In genomic region chr5:82105457-82105856, GRCh38 we compare ENCODE assay signal across 17 cellular contexts.
A peak's percentile ranks its signal among the peaks of the same experiment; 100 is the strongest.
DNase-seq lines count a peak whose midpoint lies in the region; ATAC-seq and TF ChIP-seq lines count a peak whose summit lies in the region.
"Had no signal": no experiment of that assay in that cellular context is flagged by ENCODE, and none has a peak within 500 bp of the region (broad histone marks: within the 10 kb centered on the region; RNA-seq: fewer than 3 reads in every experiment).

No MANE protein-coding gene starts in this region.

- DNase-seq in Ammon's horn (ENCODE audit: low spot score): peak; percentile 6
- peak; percentile 8 for DNase-seq in activated naive CD8-positive, alpha-beta T cell treated with anti-CD3 and anti-CD28 coated beads, Interleukin-2, amount 50 U/mL, for 24 hours
- DNase-seq in left lung: no peak
- no peak for DNase-seq in HUDEP-2 (lab: John Stamatoyannopoulos, UW; ENCODE audit: unreplicated experiment in 76 of 76)
- DNase-seq in HFFc6: no peak
- no peak for DNase-seq in spleen
- DNase-seq: activated CD4-positive, alpha-beta T cell treated with anti-CD3 and anti-CD28 coated beads for 4 hours; activated naive CD8-positive, alpha-beta T cell treated with anti-CD3 and anti-CD28 coated beads, Interleukin-2, amount 10 ng/mL, durations not matched to agents 7 days and 5 days; cortex of kidney; NCI-H2227 treated with DMSO at 0.1 percent for 48 hours; right cardiac atrium had no signal

- H3K27me3 Mint-ChIP-seq in activated naive CD8-positive, alpha-beta T cell treated with anti-CD3 and anti-CD28 coated beads, Interleukin-2, amount 50 U/mL, for 24 hours: no peaks in the 10 kb centered on the region
- no peaks in the 10 kb centered on the region; the same call in 1 of the 2 replicates for H3K27me3 Mint-ChIP-seq in HFFc6 (ENCODE audit: insufficient read depth)
- H3K27me3 Mint-ChIP-seq: activated naive CD8-positive, alpha-beta T cell treated with anti-CD3 and anti-CD28 coated beads, Interleukin-2, amount 10 ng/mL, durations not matched to agents 7 days and 5 days; CD4-positive, CD25-positive, alpha-beta regulatory T cell; natural killer cell treated with Interleukin-12 subunit alpha and Interleukin-12 subunit beta and Interleukin-15 and Interleukin-18, amount 100 ng/mL, for 72 hours had no signal

- peaks cover 30% of the 10 kb centered on the region for H3K4me1 Mint-ChIP-seq in activated naive CD8-positive, alpha-beta T cell treated with anti-CD3 and anti-CD28 coated beads, Interleukin-2, amount 50 U/mL, for 24 hours
- peaks cover 18% of the 10 kb centered on the region for H3K4me1 Mint-ChIP-seq in HFFc6 (ENCODE audit: low read depth)

- no peak for TF ChIP-seq POLR2A in spleen (IDR thresholded peaks at IDR 0.05)

- intact Hi-C loops in left lung (cut with DNase I) (no loop called here), spleen (cut with DNase I; ENCODE audit: low total_unique reads) (no loop called here)

- no peak overlapping the region for H3K4me3 ChIP-seq in left lung
- H3K4me3 ChIP-seq in spleen: no peak overlapping the region

- no peaks in the 10 kb centered on the region for H3K36me3 ChIP-seq in left lung
- H3K36me3 ChIP-seq in spleen: no peaks in the 10 kb centered on the region

- peaks cover 6 to 13% of the 10 kb centered on the region in 2 donors for H3K4me1 ChIP-seq in left lung
- H3K4me1 ChIP-seq in spleen: peaks cover 0 to 16% (median 12%) of the 10 kb centered on the region in 6 donors

- peak overlapping the region; percentile 46 for H3K4me3 Mint-ChIP-seq in activated naive CD8-positive, alpha-beta T cell treated with anti-CD3 and anti-CD28 coated beads, Interleukin-2, amount 50 U/mL, for 24 hours
- no peak overlapping the region for H3K4me3 Mint-ChIP-seq in HFFc6
- H3K4me3 Mint-ChIP-seq: activated naive CD8-positive, alpha-beta T cell treated with anti-CD3 and anti-CD28 coated beads, Interleukin-2, amount 10 ng/mL, durations not matched to agents 7 days and 5 days; CD4-positive, CD25-positive, alpha-beta regulatory T cell; natural killer cell treated with Interleukin-12 subunit alpha and Interleukin-12 subunit beta and Interleukin-15 and Interleukin-18, amount 100 ng/mL, for 72 hours; T-helper 1 cell treated with Interleukin-12 subunit alpha and Interleukin-12 subunit beta and Interleukin-4 antibody, amounts not matched to agents 30 μg/mL and 1 μg/mL, for 36 hours had no signal

- peak; percentile 46 for ATAC-seq in HG02571 (IDR thresholded peaks at IDR 0.05; ENCODE audit: unreplicated experiment)
- peak; percentile 81 for ATAC-seq in activated naive CD8-positive, alpha-beta T cell treated with anti-CD3 and anti-CD28 coated beads, Interleukin-2, amount 50 U/mL, for 24 hours
- peak; percentile 29 for ATAC-seq in left lung
- no peak for ATAC-seq in GM21723 (IDR thresholded peaks at IDR 0.05; ENCODE audit: unreplicated experiment)
- ATAC-seq: natural killer cell treated with Interleukin-12 subunit alpha and Interleukin-12 subunit beta and Interleukin-15 and Interleukin-18, amount 100 ng/mL, for 72 hours had no signal

- H3K9me3 ChIP-seq in left lung (no peaks in the 10 kb centered on the region), spleen (no peaks in the 10 kb centered on the region)

- TF ChIP-seq CTCF in left lung (IDR thresholded peaks at IDR 0.05): no peak
- no peak for TF ChIP-seq CTCF in HFFc6 (IDR thresholded peaks at IDR 0.05)
- TF ChIP-seq CTCF in spleen (IDR thresholded peaks at IDR 0.05 in 8 of 11, conservative IDR thresholded peaks at IDR 0.05 in 3 of 11): no peak

- no peaks in the 10 kb centered on the region for H3K9me3 Mint-ChIP-seq in activated naive CD8-positive, alpha-beta T cell treated with anti-CD3 and anti-CD28 coated beads, Interleukin-2, amount 50 U/mL, for 24 hours
- H3K9me3 Mint-ChIP-seq in HFFc6: no peaks in the 10 kb centered on the region
- H3K9me3 Mint-ChIP-seq: natural killer cell treated with Interleukin-12 subunit alpha and Interleukin-12 subunit beta and Interleukin-15 and Interleukin-18, amount 100 ng/mL, for 72 hours; T-helper 1 cell treated with Interleukin-12 subunit alpha and Interleukin-12 subunit beta and Interleukin-4 antibody, amounts not matched to agents 30 μg/mL and 1 μg/mL, for 36 hours had no signal

- H3K27me3 ChIP-seq in left lung (no peaks in the 10 kb centered on the region), spleen (replicated peaks in 1 of 7) (no peaks in the 10 kb centered on the region)

- WGBS in spleen, 5 donors: 94 to 97% (median 96%) methylated on average over 1 of the region's 1 CpG

- peak overlapping the region; percentile 75 for H3K27ac Mint-ChIP-seq in activated naive CD8-positive, alpha-beta T cell treated with anti-CD3 and anti-CD28 coated beads, Interleukin-2, amount 50 U/mL, for 24 hours
- H3K27ac Mint-ChIP-seq in HFFc6: no peak overlapping the region
- H3K27ac Mint-ChIP-seq: activated naive CD8-positive, alpha-beta T cell treated with anti-CD3 and anti-CD28 coated beads, Interleukin-2, amount 10 ng/mL, durations not matched to agents 7 days and 5 days; CD4-positive, CD25-positive, alpha-beta regulatory T cell; natural killer cell treated with Interleukin-12 subunit alpha and Interleukin-12 subunit beta and Interleukin-15 and Interleukin-18, amount 100 ng/mL, for 72 hours; T-helper 1 cell treated with Interleukin-12 subunit alpha and Interleukin-12 subunit beta and Interleukin-4 antibody, amounts not matched to agents 30 μg/mL and 1 μg/mL, for 36 hours had no signal

- no peaks in the 10 kb centered on the region for H3K36me3 Mint-ChIP-seq in activated naive CD8-positive, alpha-beta T cell treated with anti-CD3 and anti-CD28 coated beads, Interleukin-2, amount 50 U/mL, for 24 hours (ENCODE audit: low read depth)
- H3K36me3 Mint-ChIP-seq in HFFc6 (ENCODE audit: low read depth): no peaks in the 10 kb centered on the region
- H3K36me3 Mint-ChIP-seq: natural killer cell treated with Interleukin-12 subunit alpha and Interleukin-12 subunit beta and Interleukin-15 and Interleukin-18, amount 100 ng/mL, for 72 hours had no signal

- H3K27ac ChIP-seq in left lung (no peak overlapping the region), spleen (no peak overlapping the region)
- H3K27ac ChIP-seq: HL-60 had no signal

Comparison
In these comparisons a context has a peak if more than half of its experiments do, and no peak if none do; other contexts are left out.
1. DNase-seq: peak in Ammon's horn (single experiment) and activated naive CD8-positive, alpha-beta T cell treated with anti-CD3 and anti-CD28 coated beads, Interleukin-2, amount 50 U/mL, for 24 hours (single experiment); none in left lung (0 of 2), HUDEP-2 (0 of 76), HFFc6 (single experiment) and spleen (single experiment).